ENCODE assay signal across 7 cellular contexts in the genomic region with DNA sequence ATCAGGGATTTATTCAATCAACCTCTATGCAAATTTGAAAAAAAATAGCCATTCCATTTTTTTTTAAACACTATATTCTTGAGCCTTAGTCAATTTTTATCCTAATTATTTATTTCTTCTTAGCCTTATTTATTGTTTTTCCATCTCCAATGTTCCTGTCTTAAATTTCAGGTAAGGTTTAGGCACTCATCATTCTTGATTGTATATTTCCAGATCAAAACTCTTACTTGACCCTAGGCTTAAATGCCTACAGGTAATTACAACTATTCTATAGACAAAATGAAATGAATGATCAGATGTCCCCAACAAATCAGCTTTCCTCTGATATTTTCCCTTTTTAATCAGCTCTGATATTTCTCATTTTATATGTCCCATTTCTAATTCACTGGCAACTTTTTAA.
"Had no signal": no experiment of that assay in that cellular context is flagged by ENCODE, and none has a peak within 500 bp of the region (broad histone marks: within the 10 kb centered on the region; RNA-seq: fewer than 3 reads in every experiment).

No MANE protein-coding gene starts in this region.

- H3K4me3 ChIP-seq: K562 had no signal

- H3K27ac Mint-ChIP-seq: IgD-negative memory B cell had no signal

- H3K27me3 Mint-ChIP-seq: IgD-negative memory B cell had no signal

- H3K36me3 Mint-ChIP-seq: IgD-negative memory B cell had no signal

- H3K4me3 Mint-ChIP-seq: IgD-negative memory B cell had no signal

- H3K27ac ChIP-seq: HL-60 had no signal

- DNase-seq: IMR-90, KBM-7, KG1 had no signal

- ATAC-seq: HepG2, K562 had no signal
